Comparison of ENCODE assay signal across 19 cellular contexts in the genomic region with DNA sequence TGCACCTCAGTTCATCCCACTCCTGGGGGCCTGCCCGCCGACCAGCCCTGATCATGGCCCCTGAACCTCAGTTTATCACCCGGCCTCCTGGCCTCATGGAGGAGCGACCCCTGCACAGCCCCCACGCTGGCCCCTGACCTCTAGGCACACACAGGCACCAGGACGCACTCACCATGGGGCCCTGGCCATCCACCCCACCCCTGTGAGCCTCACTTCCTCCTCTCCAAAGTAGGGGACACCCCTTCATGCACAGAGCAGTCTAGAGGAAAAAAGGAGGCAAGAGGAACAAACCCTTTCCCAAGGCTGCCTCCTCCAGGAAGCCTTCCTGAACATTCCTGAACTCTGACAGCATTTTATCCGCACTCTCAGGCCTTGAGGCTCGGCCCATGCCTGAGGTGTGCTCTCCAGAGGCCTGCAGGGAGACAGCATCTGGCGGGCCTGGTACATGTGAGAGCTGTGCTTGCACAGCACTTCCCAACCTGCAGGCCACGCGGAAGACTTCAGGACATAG. TPM values are rescaled to one million over a fixed set of nuclear protein-coding genes. Genes with fewer than 3 reads are reported as not detected.
A peak's percentile ranks its signal among the peaks of the same experiment; 100 is the strongest.
DNase-seq lines count a peak whose midpoint lies in the region; ATAC-seq and TF ChIP-seq lines count a peak whose summit lies in the region.
"Had no signal": no experiment of that assay in that cellular context is flagged by ENCODE, and none has a peak within 500 bp of the region (broad histone marks: within the 10 kb centered on the region; RNA-seq: fewer than 3 reads in every experiment).

No MANE protein-coding gene starts in this region.

- no peak overlapping the region for H3K4me3 ChIP-seq in ovary
- H3K4me3 ChIP-seq: coronary artery, transverse colon had no signal

- no CpG with 5 or more reads among the region's 11 CpGs for WGBS in H9 (ENCODE audit: extremely low coverage, insufficient read length, low lambda C conversion rate)
- WGBS in ovary, 3 donors = 78 to 95% (median 88%) methylated on average over 11 of the region's 11 CpGs

- H3K4ac ChIP-seq in H9 (ENCODE audit: low read depth, low read length) = no peak overlapping the region

- H3K79me2 ChIP-seq in H9 (ENCODE audit: insufficient read depth, low read length) = no peaks in the 10 kb centered on the region

- no peak overlapping the region for H3K14ac ChIP-seq in H9 (ENCODE audit: insufficient read depth, low read length)

- peaks cover 11% of the 10 kb centered on the region; the same call in 1 of the 2 replicates for H3K4me1 ChIP-seq in H9 (ENCODE audit: insufficient read depth, low read length)
- peaks cover 20% of the 10 kb centered on the region for H3K4me1 ChIP-seq in ovary (ENCODE audit: insufficient read depth)

- no peaks in the 10 kb centered on the region; the same call in 1 of the 2 replicates for H3K27me3 Mint-ChIP-seq in H9 (ENCODE audit: low read depth)
- no peaks in the 10 kb centered on the region for H3K27me3 Mint-ChIP-seq in activated naive CD4-positive, alpha-beta T cell treated with anti-CD3 and anti-CD28 coated beads for 36 hours (ENCODE audit: low read depth)
- H3K27me3 Mint-ChIP-seq: activated CD8-positive, alpha-beta T cell treated with anti-CD3 and anti-CD28 coated beads for 36 hours; CD8-positive, alpha-beta memory T cell; stimulated activated naive CD8-positive, alpha-beta T cell treated with anti-CD3 and anti-CD28 coated beads, Interleukin-15, Interleukin-2, amounts not matched to agents 100 ng/mL and 50 ng/mL, for 24 hours had no signal

- H3K23me2 ChIP-seq in H9 (ENCODE audit: insufficient read length, low read depth, low read length, poor library complexity, severe bottlenecking) = no peaks in the 10 kb centered on the region

- H3K9ac ChIP-seq in H9 (ENCODE audit: extremely low read depth, insufficient read length, low read length) = no peak overlapping the region

- H3K9me3 Mint-ChIP-seq in H9 = no peaks in the 10 kb centered on the region
- H3K9me3 Mint-ChIP-seq in activated naive CD4-positive, alpha-beta T cell treated with anti-CD3 and anti-CD28 coated beads for 36 hours = no peaks in the 10 kb centered on the region
- H3K9me3 Mint-ChIP-seq: activated CD8-positive, alpha-beta T cell treated with anti-CD3 and anti-CD28 coated beads for 36 hours; CD8-positive, alpha-beta memory T cell; stimulated activated naive CD8-positive, alpha-beta T cell treated with anti-CD3 and anti-CD28 coated beads, Interleukin-15, Interleukin-2, amounts not matched to agents 100 ng/mL and 50 ng/mL, for 24 hours had no signal

- H4K8ac ChIP-seq in H9 (replicated peaks; ENCODE audit: insufficient read length, low read depth, low read length) = no peak overlapping the region

- H2AFZ ChIP-seq in H9 (ENCODE audit: low read length) = no peak overlapping the region

- no peak overlapping the region for H3T11ph ChIP-seq in H9 (ENCODE audit: low read length)

- no peak for TF ChIP-seq EP300 in ovary (IDR thresholded peaks at IDR 0.05)

- H3K56ac ChIP-seq in H9 (ENCODE audit: insufficient read length, low read depth, low read length) = no peak overlapping the region

- CTCF ChIA-PET in activated naive CD4-positive, alpha-beta T cell treated with anti-CD3 and anti-CD28 coated beads for 36 hours (lab: Charles Lee) = no interaction called here

- no peak overlapping the region for H2BK12ac ChIP-seq in H9 (ENCODE audit: insufficient read length, low read depth, low read length)

- TF ChIP-seq POLR2A in ovary (IDR thresholded peaks at IDR 0.05) = no peak

- H3K79me1 ChIP-seq in H9 (ENCODE audit: insufficient read depth, low read depth, low read length, poor library complexity, severe bottlenecking) = no peaks in the 10 kb centered on the region

- no peak overlapping the region for H2BK20ac ChIP-seq in H9 (ENCODE audit: low read depth, low read length, poor library complexity, severe bottlenecking)

- no peak overlapping the region for H3K23ac ChIP-seq in H9 (ENCODE audit: insufficient read length, low read depth, low read length)

- H3K36me3 ChIP-seq in ovary = no peaks in the 10 kb centered on the region
- H3K36me3 ChIP-seq: transverse colon had no signal

- H3K18ac ChIP-seq in H9 (ENCODE audit: insufficient read length, low read depth, low read length) = no peak overlapping the region

- no peaks in the 10 kb centered on the region for H3K9me3 ChIP-seq in H9 (ENCODE audit: control insufficient read depth, low read depth, low read length)
- H3K9me3 ChIP-seq in ovary = no peaks in the 10 kb centered on the region
- H3K9me3 ChIP-seq: transverse colon had no signal

- DNase-seq in H9 (no peak), RPMI8226 (peak; percentile 17), left kidney (ENCODE audit: low read depth, low spot score) (peak; percentile 10), ovary (peak in 4 of 5 donors; percentile 10 to 39 (median 27)), GM13977 (ENCODE audit: low spot score) (no peak), DMS153 (lab: John Stamatoyannopoulos, UW) (no peak)
- DNase-seq in activated naive CD4-positive, alpha-beta T cell treated with anti-CD3 and anti-CD28 coated beads for 36 hours = no peak
- DNase-seq: activated CD8-positive, alpha-beta T cell treated with anti-CD3 and anti-CD28 coated beads for 36 hours; activated T-cell treated with anti-CD3 and anti-CD28 coated beads for 4 hours; amniotic stem cell; NCI-H1417; NCI-H524; stimulated activated CD4-positive, alpha-beta T cell treated with anti-CD3 and anti-CD28 coated beads, Interleukin-4, amount 100 ng/mL, for 24 hours; T1000; transverse colon had no signal

- H2AK5ac ChIP-seq in H9 (ENCODE audit: insufficient read length, low read length) = no peak overlapping the region

- peaks cover 0 to 6% (median 0%) of the 10 kb centered on the region in 3 experiments; a peak in 3 of 7 replicates for H3K36me3 Mint-ChIP-seq in H9 (ENCODE audit: insufficient read depth in 1 of 3, low read depth in 3 of 3)
- no peaks in the 10 kb centered on the region for H3K36me3 Mint-ChIP-seq in activated naive CD4-positive, alpha-beta T cell treated with anti-CD3 and anti-CD28 coated beads for 36 hours (ENCODE audit: low read depth)

- peaks cover 3% of the 10 kb centered on the region for H4K20me1 ChIP-seq in H9 (ENCODE audit: control insufficient read depth, insufficient read depth, insufficient read length)

- no peak overlapping the region for H2BK120ac ChIP-seq in H9 (ENCODE audit: low read depth, low read length, poor library complexity, severe bottlenecking)

- ATAC-seq in GM19023 (IDR thresholded peaks at IDR 0.05; ENCODE audit: unreplicated experiment) = no peak
- ATAC-seq: activated CD8-positive, alpha-beta T cell treated with anti-CD3 and anti-CD28 coated beads for 36 hours had no signal

- TF ChIP-seq CTCF in H9 (conservative IDR thresholded peaks at IDR 0.05) = no peak
- no peak for TF ChIP-seq CTCF in ovary (IDR thresholded peaks at IDR 0.05)
- TF ChIP-seq CTCF in GM13977 (IDR thresholded peaks at IDR 0.05; ENCODE audit: extremely low read depth, insufficient read depth, missing control alignments) = no peak

- intact Hi-C loops in ovary (cut with DNase I) = loop anchor here in 2 of 4 donors (5.0 to 10.0 kb wide), 2 partner anchors 87 to 364 kb away; no protein-coding TSS in a partner anchor
- intact Hi-C loops in activated naive CD4-positive, alpha-beta T cell treated with anti-CD3 and anti-CD28 coated beads for 36 hours (cut with micrococcal nuclease) = no loop called here

- no peak overlapping the region for H3K4me2 ChIP-seq in H9 (ENCODE audit: insufficient read depth, insufficient read length, low read length)

- H4K5ac ChIP-seq in H9 (ENCODE audit: insufficient read length, low read depth, low read length) = no peak overlapping the region

- peaks cover 39 to 48% of the 10 kb centered on the region in 2 experiments for H3K4me1 Mint-ChIP-seq in H9
- H3K4me1 Mint-ChIP-seq in activated naive CD4-positive, alpha-beta T cell treated with anti-CD3 and anti-CD28 coated beads for 36 hours (ENCODE audit: low read depth) = peaks cover 10% of the 10 kb centered on the region

- H4K91ac ChIP-seq in H9 (ENCODE audit: insufficient read length, low read depth, low read length) = no peak overlapping the region

- in situ Hi-C loops in GM13977 (cut with MboI; ENCODE audit: low pct_unique_long_range_greater_than_20kb, low sequenced_read_pairs, unreplicated experiment) = no loop called here

- no peaks in the 10 kb centered on the region for H3K27me3 ChIP-seq in H9 (ENCODE audit: insufficient read depth, low read length)
- H3K27me3 ChIP-seq in ovary = no peaks in the 10 kb centered on the region
- H3K27me3 ChIP-seq: transverse colon had no signal

- H3K27ac Mint-ChIP-seq in H9 = peak overlapping the region in 2 of 3 experiments; percentile 61 to 76; a peak in 4 of 7 replicates
- H3K27ac Mint-ChIP-seq in activated naive CD4-positive, alpha-beta T cell treated with anti-CD3 and anti-CD28 coated beads for 36 hours = no peak overlapping the region
- H3K27ac Mint-ChIP-seq: activated CD8-positive, alpha-beta T cell treated with anti-CD3 and anti-CD28 coated beads for 36 hours; stimulated activated naive CD8-positive, alpha-beta T cell treated with anti-CD3 and anti-CD28 coated beads, Interleukin-15, Interleukin-2, amounts not matched to agents 100 ng/mL and 50 ng/mL, for 24 hours had no signal

- H3K27ac ChIP-seq in H9 (ENCODE audit: insufficient read length, low read depth, low read length) (no peak overlapping the region), ovary (no peak overlapping the region)
- H3K27ac ChIP-seq: coronary artery, transverse colon had no signal

- H2BK15ac ChIP-seq in H9 (ENCODE audit: low read depth, low read length) = no peak overlapping the region

- no peak overlapping the region for H2BK5ac ChIP-seq in H9 (ENCODE audit: insufficient read length, low read length)

- no peak overlapping the region for H3K4me3 Mint-ChIP-seq in H9
- no peak overlapping the region for H3K4me3 Mint-ChIP-seq in activated naive CD4-positive, alpha-beta T cell treated with anti-CD3 and anti-CD28 coated beads for 36 hours
- H3K4me3 Mint-ChIP-seq: activated CD8-positive, alpha-beta T cell treated with anti-CD3 and anti-CD28 coated beads for 36 hours; CD8-positive, alpha-beta memory T cell; stimulated activated naive CD8-positive, alpha-beta T cell treated with anti-CD3 and anti-CD28 coated beads, Interleukin-15, Interleukin-2, amounts not matched to agents 100 ng/mL and 50 ng/mL, for 24 hours had no signal

RNA-seq across cellular contexts. Expression of a gene that starts 39.4 kb away (rescaled TPM):
- total RNA-seq in H9 (2021) = 76.9 and 80.1 TPM in 2 replicates
- total RNA-seq in ovary = 10 to 100 TPM; 22.9 to 50.6 (median 46.8) TPM
- polyA plus RNA-seq in ovary = 10 to 100 TPM; 17.3 to 60.0 TPM
- total RNA-seq in activated naive CD4-positive, alpha-beta T cell treated with anti-CD3 and anti-CD28 coated beads for 36 hours = 10 to 100 TPM; 90.7 to 99.0 TPM

RNA-seq across cellular contexts. Expression of a gene that starts 40.0 kb away (rescaled TPM):
- total RNA-seq in H9 (2021) (53.7 and 56.7 TPM in 2 replicates), ovary (100 to 1,000 TPM in 2 of 7 donors, 10 to 100 TPM in 5; 68.6 to 133 (median 87.4) TPM)
- polyA plus RNA-seq in ovary = 10 to 100 TPM; 27.9 to 52.9 TPM
- 10 to 100 TPM; 43.3 to 48.1 TPM for total RNA-seq in activated naive CD4-positive, alpha-beta T cell treated with anti-CD3 and anti-CD28 coated beads for 36 hours

Comparison
In these comparisons a context has a peak if more than half of its experiments do, and no peak if none do; other contexts are left out.
1. DNase-seq: peak in RPMI8226 (single experiment), left kidney (single experiment) and ovary (4 of 5); none in H9 (single experiment), activated naive CD4-positive, alpha-beta T cell treated with anti-CD3 and anti-CD28 coated beads for 36 hours (single experiment), GM13977 (single experiment) and DMS153 (single experiment).